In genomic region chr9:130268521-130269131, GRCh38 we compare ENCODE assay signal across 11 cellular contexts. TPM values are rescaled to one million over a fixed set of nuclear protein-coding genes. Genes with fewer than 3 reads are reported as not detected.
DNase-seq lines count a peak whose midpoint lies in the region; FAIRE-seq and TF ChIP-seq lines count a peak whose summit lies in the region.
"Had no signal": no experiment of that assay in that cellular context is flagged by ENCODE, and none has a peak within 500 bp of the region (broad histone marks: within the 10 kb centered on the region; RNA-seq: fewer than 3 reads in every experiment).

No MANE protein-coding gene starts in this region.

- TF ChIP-seq POLR2A in spleen (IDR thresholded peaks at IDR 0.05) (no peak), GM12892 (IDR thresholded peaks at IDR 0.05; ENCODE audit: low read depth, low read length) (no peak)

- WGBS in spleen, 5 donors = 41 to 46% (median 45%) methylated on average over 14 of the region's 14 CpGs

- DNase-seq in NCI-H524 (lab: John Stamatoyannopoulos, UW) (peak; percentile 91 to 96), glutamatergic neuron (no peak), spleen (peak; percentile 40), 8988T (no peak), GM12892 (ENCODE audit: insufficient read length) (no peak), HuH-7.5 (ENCODE audit: low spot score) (no peak)
- DNase-seq in activated effector memory CD4-positive, alpha-beta T cell treated with anti-CD3 and anti-CD28 coated beads, Interleukin-2, amount 50 U/mL, for 16 hours = no peak

- CTCF ChIA-PET in HEK293 (lab: Yijun Ruan, JAX) = interaction anchor here (0.7 to 1.7 kb wide), 3 partner anchors 9 to 378 kb away, joined by 3 to 7 read pairs (median 3); no protein-coding TSS in a partner anchor

- H3K4me1 ChIP-seq in HEK293 (ENCODE audit: control insufficient read depth, insufficient read depth, low read length) = no peaks in the 10 kb centered on the region
- peaks cover 0 to 29% (median 13%) of the 10 kb centered on the region in 6 donors for H3K4me1 ChIP-seq in spleen

- peaks cover 10% of the 10 kb centered on the region for H3K27me3 Mint-ChIP-seq in glutamatergic neuron (ENCODE audit: unreplicated experiment)

- H3K36me3 ChIP-seq in HEK293 (ENCODE audit: control insufficient read depth in 2 of 2, insufficient read depth in 1 of 2, low read length in 2 of 2) (no peaks in the 10 kb centered on the region), spleen (no peaks in the 10 kb centered on the region)
- H3K36me3 ChIP-seq: SJSA1 had no signal

- peak overlapping the region; percentile 45 for H3K4me3 Mint-ChIP-seq in glutamatergic neuron (ENCODE audit: unreplicated experiment)
- H3K4me3 Mint-ChIP-seq: activated T-helper 1 cell treated with anti-CD3 and anti-CD28 coated beads, Interleukin-12 subunit alpha, Interleukin-12 subunit beta, Interleukin-2, Interleukin-4 antibody, amounts not matched to agents 30 ng/mL and 10 ng/mL and 1 ng/mL, durations not matched to agents 14 hours and 24 hours and 36 hours had no signal

- intact Hi-C loops in spleen (cut with DNase I; ENCODE audit: low total_unique reads) = no loop called here

- POLR2A ChIA-PET in HEK293 (lab: Yijun Ruan, JAX) = interaction anchor here (0.6 kb wide), 1 partner anchor 40 kb away, joined by 9 read pairs; no protein-coding TSS in a partner anchor

- no peaks in the 10 kb centered on the region for H3K36me3 Mint-ChIP-seq in glutamatergic neuron (ENCODE audit: unreplicated experiment)

- H3K27ac ChIP-seq in HEK293 (ENCODE audit: extremely low read depth, low read depth, low read length) (no peak overlapping the region), spleen (peak overlapping the region in 4 of 8 donors; percentile 11 to 63 (median 42))
- H3K27ac ChIP-seq: SJSA1 had no signal

- H3K27ac Mint-ChIP-seq in glutamatergic neuron (ENCODE audit: unreplicated experiment) = peak overlapping the region; percentile 57
- H3K27ac Mint-ChIP-seq: activated T-helper 1 cell treated with anti-CD3 and anti-CD28 coated beads, Interleukin-12 subunit alpha, Interleukin-12 subunit beta, Interleukin-2, Interleukin-4 antibody, amounts not matched to agents 30 ng/mL and 10 ng/mL and 1 ng/mL, durations not matched to agents 14 hours and 24 hours and 36 hours had no signal

- H3K27me3 ChIP-seq in spleen (replicated peaks in 1 of 7) = peaks cover 4 to 90% (median 51%) of the 10 kb centered on the region in 7 donors

- H3K9me3 ChIP-seq in HEK293 (ENCODE audit: control insufficient read depth, insufficient read depth, low read depth, low read length) (no peaks in the 10 kb centered on the region), spleen (no peaks in the 10 kb centered on the region)
- H3K9me3 ChIP-seq: SJSA1 had no signal

- H3K4me1 Mint-ChIP-seq in glutamatergic neuron (ENCODE audit: low read depth, unreplicated experiment) = peaks cover 13% of the 10 kb centered on the region

- TF ChIP-seq CTCF in HEK293 (tag by site-specific recombination; IDR thresholded peaks at IDR 0.05) = no peak
- no peak for TF ChIP-seq CTCF in glutamatergic neuron (IDR thresholded peaks at IDR 0.05; ENCODE audit: partially characterized antibody, unreplicated experiment)
- TF ChIP-seq CTCF in spleen (IDR thresholded peaks at IDR 0.05 in 8 of 11, conservative IDR thresholded peaks at IDR 0.05 in 3 of 11) = no peak

- H3K4me3 ChIP-seq in HEK293 (ENCODE audit: low read depth, low read length) (no peak overlapping the region), spleen (no peak overlapping the region)
- H3K4me3 ChIP-seq: SJSA1 had no signal

- FAIRE-seq in GM12892 (lab: Jason Lieb, UNC) = no peak

- H3K9me3 Mint-ChIP-seq in glutamatergic neuron (ENCODE audit: unreplicated experiment) = peaks cover 4% of the 10 kb centered on the region
- H3K9me3 Mint-ChIP-seq: activated T-helper 1 cell treated with anti-CD3 and anti-CD28 coated beads, Interleukin-12 subunit alpha, Interleukin-12 subunit beta, Interleukin-2, Interleukin-4 antibody, amounts not matched to agents 30 ng/mL and 10 ng/mL and 1 ng/mL, durations not matched to agents 14 hours and 24 hours and 36 hours had no signal

TF ChIP-seq in HEK293, 187 proteins besides CTCF, POLR2A, EP300 and RAD21:
- TF ChIP-seq ZNF670 (tag by site-specific recombination; IDR thresholded peaks at IDR 0.05; ENCODE audit: low read depth) = no peak
- no peak for TF ChIP-seq ZNF341 (tag by site-specific recombination; IDR thresholded peaks at IDR 0.05; ENCODE audit: low read depth)
- TF ChIP-seq ZNF548 (tag by site-specific recombination; IDR thresholded peaks at IDR 0.05) = no peak
- peak; percentile 80; the same call in 1 of the 2 replicates for TF ChIP-seq ZNF600 (tag by site-specific recombination; IDR thresholded peaks at IDR 0.05)
- TF ChIP-seq REPIN1 (tag by site-specific recombination; IDR thresholded peaks at IDR 0.05; ENCODE audit: low read depth) = no peak
- no peak for TF ChIP-seq PATZ1 (tag by site-specific recombination; IDR thresholded peaks at IDR 0.05)
- TF ChIP-seq ZIC2 (tag by site-specific recombination; IDR thresholded peaks at IDR 0.05) = peak; percentile 97
- no peak for TF ChIP-seq ZNF140 (tag by site-specific recombination; IDR thresholded peaks at IDR 0.05)
- TF ChIP-seq AEBP2 (tag by site-specific recombination; IDR thresholded peaks at IDR 0.05; ENCODE audit: borderline replicate concordance) = no peak
- TF ChIP-seq ZNF423 (tag by site-specific recombination; IDR thresholded peaks at IDR 0.05) = peak; percentile 73
- no peak for TF ChIP-seq ZNF555 (tag by site-specific recombination; conservative IDR thresholded peaks at IDR 0.05)

RNA-seq across cellular contexts. Expression of gene HMCN2, which starts 3.1 kb away (rescaled TPM):
- total RNA-seq in glutamatergic neuron (ENCODE audit: unreplicated experiment) = 9.3 TPM
- 1 to 10 TPM in 2 of 7 donors, under 1 TPM in 5; 0.09 to 1.9 (median 0.67) TPM for total RNA-seq in spleen
- polyA plus RNA-seq in spleen = 1 to 10 TPM in 2 of 3 donors, under 1 TPM in 1; 0.39 to 1.7 (median 1.4) TPM
- 0.06 TPM for polyA plus RNA-seq in GM12892 (2012; ENCODE audit: missing spikeins)
- total RNA-seq: activated T-helper 1 cell treated with anti-CD3 and anti-CD28 coated beads, Interleukin-12 subunit alpha, Interleukin-12 subunit beta, Interleukin-2, Interleukin-4 antibody, amounts not matched to agents 30 ng/mL and 10 ng/mL and 1 ng/mL, durations not matched to agents 14 hours and 24 hours and 36 hours; mononuclear cell had no signal

Comparison
In these comparisons a context has a peak if more than half of its experiments do, and no peak if none do; other contexts are left out.
1. DNase-seq: peak in NCI-H524 (2 of 2) and spleen (single experiment); none in glutamatergic neuron (single experiment), 8988T (single experiment), activated effector memory CD4-positive, alpha-beta T cell treated with anti-CD3 and anti-CD28 coated beads, Interleukin-2, amount 50 U/mL, for 16 hours (single experiment), GM12892 (single experiment) and HuH-7.5 (single experiment).